ENCODE assay signal across 8 cellular contexts in the genomic region with DNA sequence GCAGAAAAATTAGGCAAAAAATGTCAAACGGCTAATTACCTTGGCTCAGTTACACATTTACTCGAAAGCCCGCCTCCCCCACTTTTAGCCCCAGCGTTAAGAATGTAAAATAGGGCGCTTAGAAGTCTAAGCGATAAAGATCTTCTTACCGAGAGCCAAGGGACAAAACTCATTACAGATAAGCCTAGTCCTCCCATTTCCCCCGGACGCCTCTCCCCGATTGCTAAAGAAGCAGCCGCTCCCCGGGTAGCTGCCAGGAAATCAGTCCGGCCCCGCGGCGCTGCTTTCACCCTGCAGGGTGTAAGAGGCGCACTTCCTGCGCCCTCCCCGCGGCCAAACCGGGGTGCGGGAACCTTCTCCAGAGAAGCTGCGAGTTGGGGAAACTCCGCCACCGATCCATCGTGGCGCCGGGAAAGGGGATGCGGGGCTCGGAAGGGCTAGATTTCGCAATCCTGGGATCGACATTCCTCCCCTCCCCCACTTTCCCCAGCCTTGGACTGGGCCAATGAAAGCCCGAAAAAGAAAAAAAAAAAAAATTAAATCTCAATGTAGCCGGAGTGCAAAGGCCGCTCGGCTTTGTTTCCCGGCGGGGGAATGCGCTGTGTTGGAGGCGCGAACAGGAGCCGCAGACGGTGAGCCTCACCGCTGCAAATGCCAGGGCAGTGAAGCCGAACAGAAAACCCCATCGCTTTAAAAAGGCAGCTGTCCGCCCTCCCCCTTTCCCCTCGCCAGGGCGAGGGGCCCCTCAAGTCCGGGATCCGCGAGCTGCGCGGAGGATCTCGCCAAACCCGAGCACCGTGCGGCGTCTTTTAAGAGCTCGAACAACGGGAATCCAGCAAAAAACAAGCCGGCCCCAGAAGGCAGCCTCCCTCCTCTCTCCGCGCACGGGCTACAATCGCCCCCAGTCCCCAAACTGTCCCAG. TPM values are rescaled to one million over a fixed set of nuclear protein-coding genes. Genes with fewer than 3 reads are reported as not detected.
DNase-seq lines count a peak whose midpoint lies in the region; ATAC-seq and TF ChIP-seq lines count a peak whose summit lies in the region.

No MANE protein-coding gene starts in this region.

- peak overlapping the region; percentile 24 for H3K4ac ChIP-seq in trophoblast cell (ENCODE audit: low read depth, low read length)

- H3K4me2 ChIP-seq in trophoblast cell (ENCODE audit: low read length), result peak overlapping the region; percentile 88

- H3K4me3 ChIP-seq in GM12865 (ENCODE audit: low read depth, low read length) (peak overlapping the region; percentile 63), trophoblast cell (ENCODE audit: low read depth, low read length) (peak overlapping the region; percentile 78)

- no peak overlapping the region for H3K23ac ChIP-seq in trophoblast cell (ENCODE audit: low read length)

- H3K27ac ChIP-seq in 22Rv1 (peak overlapping the region; percentile 77), trophoblast cell (ENCODE audit: low read depth, low read length) (peak overlapping the region; percentile 86)

- H3K79me1 ChIP-seq in trophoblast cell (ENCODE audit: low read length), result peaks cover 21% of the 10 kb centered on the region

- peak overlapping the region; percentile 90 for H2BK5ac ChIP-seq in trophoblast cell (ENCODE audit: low read depth, low read length, poor library complexity)

- WGBS in trophoblast cell (ENCODE audit: extremely low coverage, insufficient coverage, insufficient read length), result no CpG with 5 or more reads among the region's 66 CpGs

- H4K12ac ChIP-seq in trophoblast cell (ENCODE audit: low read depth, low read length), result peak overlapping the region; percentile 58

- peak overlapping the region; percentile 75 for H4K91ac ChIP-seq in trophoblast cell (ENCODE audit: low read depth, low read length)

- no peaks in the 10 kb centered on the region for H3K36me3 ChIP-seq in trophoblast cell (ENCODE audit: control insufficient read depth in 1 of 2, insufficient read depth in 2 of 2, low read length in 2 of 2)

- DNase-seq in GM12865 (ENCODE audit: low read depth) (peak; percentile 69), NCI-H446 (lab: John Stamatoyannopoulos, UW) (peak; percentile 42 to 55), amniotic epithelial cell (ENCODE audit: low read depth) (peak; percentile 77), left cardiac atrium (peak; percentile 90), trophoblast cell (peak; percentile 82 to 88), HuH-7.5 (ENCODE audit: low spot score) (no peak)

- intact Hi-C loops in left cardiac atrium (cut with DNase I), result loop anchor here (5.0 to 10.0 kb wide), 7 partner anchors 77 to 627 kb away; no protein-coding TSS in a partner anchor

- H4K8ac ChIP-seq in trophoblast cell (ENCODE audit: low read depth, low read length), result peak overlapping the region; percentile 77

- ATAC-seq in HG02938 (IDR thresholded peaks at IDR 0.05; ENCODE audit: unreplicated experiment) (peak; percentile 49), left cardiac atrium (peak; percentile 40 to 49)

- peak overlapping the region; percentile 90 for H3K18ac ChIP-seq in trophoblast cell (ENCODE audit: low read length)

- peak overlapping the region; percentile 74 for H2BK120ac ChIP-seq in trophoblast cell (ENCODE audit: insufficient read depth, low read length, poor library complexity)

- peaks cover 14 to 27% of the 10 kb centered on the region in 2 experiments for H3K4me1 ChIP-seq in trophoblast cell (ENCODE audit: control insufficient read depth in 1 of 2, insufficient read depth in 2 of 2, low read length in 2 of 2)

- H2BK12ac ChIP-seq in trophoblast cell (ENCODE audit: low read length), result peak overlapping the region; percentile 11

- H3K79me2 ChIP-seq in trophoblast cell (ENCODE audit: control insufficient read depth, insufficient read depth, low read length, poor library complexity), result peaks cover 14% of the 10 kb centered on the region

- H3K14ac ChIP-seq in trophoblast cell (ENCODE audit: low read length), result peak overlapping the region; percentile 89

- no peak overlapping the region for H2AK5ac ChIP-seq in trophoblast cell (ENCODE audit: low read length)

- TF ChIP-seq CTCF in 22Rv1 (IDR thresholded peaks at IDR 0.05) (no peak), GM12865 (IDR thresholded peaks at IDR 0.05; ENCODE audit: insufficient read depth, low read depth, low read length, missing control alignments) (peak; percentile 3)

- peaks cover 4% of the 10 kb centered on the region for H3K27me3 ChIP-seq in trophoblast cell (ENCODE audit: insufficient read depth, low read length)

- peak overlapping the region; percentile 23 for H2AFZ ChIP-seq in trophoblast cell (ENCODE audit: insufficient read depth, low read length, poor library complexity)

- H3K9ac ChIP-seq in trophoblast cell (ENCODE audit: low read length), result peak overlapping the region; percentile 87

- H3K9me3 ChIP-seq in trophoblast cell (ENCODE audit: insufficient read depth, low read depth, low read length), result peaks cover 3% of the 10 kb centered on the region

RNA-seq across cellular contexts. Expression of a gene that starts 0.7 kb away (rescaled TPM):
- 10 to 100 TPM; 37.6 to 46.9 TPM for total RNA-seq in left cardiac atrium
- polyA plus RNA-seq in trophoblast cell (2013), result 11.0 and 11.9 TPM in 2 replicates
